1 cellular context compared by ENCODE assay signal in the genomic region with DNA sequence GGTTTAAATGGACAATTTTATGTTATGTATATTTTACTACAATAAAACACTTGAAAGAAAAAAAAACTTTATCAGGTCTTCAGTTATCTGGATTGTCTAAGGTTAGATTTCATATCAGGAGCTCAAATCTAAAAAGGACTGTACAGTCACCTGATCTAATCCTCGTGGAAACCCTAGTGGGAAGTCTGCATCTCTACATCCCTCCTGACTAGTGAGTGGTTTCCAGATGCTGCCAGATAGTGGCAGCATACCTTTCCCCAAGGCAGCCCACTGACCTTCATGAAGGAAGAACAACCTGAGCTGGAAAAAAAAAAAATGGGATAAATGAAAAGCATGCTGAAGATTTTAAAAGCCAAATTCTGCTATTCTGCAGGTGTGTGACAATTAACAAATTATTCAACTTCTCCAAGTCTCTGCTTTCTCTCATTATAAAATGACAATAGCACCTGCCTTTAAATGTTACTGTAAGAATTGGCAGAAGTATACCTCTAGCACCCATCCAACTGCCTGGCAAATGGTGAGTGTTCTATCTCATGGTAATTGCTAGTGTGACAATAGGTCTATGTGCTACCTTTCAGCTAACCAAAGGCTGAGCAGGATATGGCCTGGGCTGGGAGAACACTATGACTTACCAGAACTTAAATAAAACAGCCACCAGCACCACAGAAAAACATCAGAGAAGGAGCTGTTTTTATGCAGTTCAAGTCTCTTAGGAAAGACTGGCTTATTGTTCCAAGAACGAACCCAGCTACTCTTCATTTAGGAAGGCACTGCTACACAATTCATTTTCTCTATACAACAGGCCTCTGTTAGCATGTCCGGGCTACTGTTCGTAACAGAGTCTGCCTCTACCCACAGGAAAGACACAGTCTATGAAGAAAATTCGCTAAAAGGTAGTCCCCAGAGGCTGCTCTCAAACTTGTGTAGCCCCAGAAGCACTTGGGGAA.
TF ChIP-seq lines count a peak whose summit lies in the region.

No MANE protein-coding gene starts in this region.

TF ChIP-seq in IMR-90, 13 proteins besides CTCF, POLR2A, EP300 and RAD21 (continued from another document):
- TF ChIP-seq SMC3 (IDR thresholded peaks at IDR 0.05; ENCODE audit: low read depth, low read length) (no peak), USF2 (IDR thresholded peaks at IDR 0.05; ENCODE audit: low read depth, low read length) (no peak), RFX5 (IDR thresholded peaks at IDR 0.05; ENCODE audit: low read depth, low read length) (no peak), ELK1 (IDR thresholded peaks at IDR 0.05; ENCODE audit: borderline replicate concordance, low read depth, low read length) (no peak), CEBPB (IDR thresholded peaks at IDR 0.05; ENCODE audit: low read depth, low read length) (no peak)
